Comparison of ENCODE assay signal across 31 cellular contexts in the genomic region with DNA sequence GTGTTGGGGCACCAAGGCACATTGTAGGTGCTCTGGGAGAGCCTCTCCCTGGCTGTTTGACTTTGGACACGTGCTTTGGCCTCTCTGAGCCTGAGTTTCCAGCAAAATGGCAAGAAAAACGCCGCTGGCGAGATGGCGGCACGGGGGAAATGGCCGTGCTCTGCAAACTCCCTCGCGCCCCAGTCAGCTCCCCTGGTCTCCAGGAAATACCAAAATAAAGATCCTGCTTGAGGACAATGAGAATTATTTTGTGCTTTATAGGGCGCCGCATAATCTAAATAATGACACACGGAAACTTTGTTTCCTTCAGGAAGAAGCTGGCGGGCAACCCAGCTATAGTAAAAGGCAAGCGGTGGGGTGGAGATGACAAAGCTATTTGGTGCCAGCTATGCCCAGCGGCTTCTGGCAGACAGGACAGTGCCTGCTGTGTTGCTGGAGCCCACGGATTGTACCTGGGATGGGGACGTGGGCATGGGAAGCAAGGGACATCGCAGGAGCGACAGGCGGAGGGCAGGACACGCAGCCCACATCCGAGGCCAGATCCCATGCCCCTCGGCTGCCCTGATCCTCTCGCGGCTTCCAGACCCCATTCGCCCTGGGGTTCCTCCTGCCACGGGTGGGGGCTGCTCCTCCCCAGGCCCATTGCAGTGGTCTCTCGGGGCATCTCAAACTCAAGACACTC. TPM values are rescaled to one million over a fixed set of nuclear protein-coding genes. Genes with fewer than 3 reads are reported as not detected.
DNase-seq lines count a peak whose midpoint lies in the region; TF ChIP-seq lines count a peak whose summit lies in the region.
"Had no signal": no experiment of that assay in that cellular context is flagged by ENCODE, and none has a peak within 500 bp of the region (broad histone marks: within the 10 kb centered on the region; RNA-seq: fewer than 3 reads in every experiment).

No MANE protein-coding gene starts in this region.

- no peak for TF ChIP-seq CTCF in A673 (conservative IDR thresholded peaks at IDR 0.05; ENCODE audit: low read depth, low read length)
- no peak for TF ChIP-seq CTCF in Peyer's patch (IDR thresholded peaks at IDR 0.05)
- no peak for TF ChIP-seq CTCF in endodermal cell (conservative IDR thresholded peaks at IDR 0.05)
- TF ChIP-seq CTCF in parathyroid adenoma (IDR thresholded peaks at IDR 0.05), result no peak

- H3K9me3 Mint-ChIP-seq in endodermal cell, result peaks cover 3% of the 10 kb centered on the region
- H3K9me3 Mint-ChIP-seq: memory B cell had no signal

- peaks cover 6% of the 10 kb centered on the region for H3K27me3 Mint-ChIP-seq in endodermal cell (ENCODE audit: insufficient read depth)

- no peak overlapping the region for H3K4me3 ChIP-seq in A673 (ENCODE audit: low read depth, low read length, poor library complexity, severe bottlenecking)
- no peak overlapping the region for H3K4me3 ChIP-seq in Peyer's patch
- H3K4me3 ChIP-seq in endodermal cell (ENCODE audit: low read length), result no peak overlapping the region
- H3K4me3 ChIP-seq in parathyroid adenoma (ENCODE audit: low read depth, low read length), result no peak overlapping the region
- H3K4me3 ChIP-seq: pancreas, SJCRH30, thyroid gland had no signal

- no peaks in the 10 kb centered on the region for H3K9me3 ChIP-seq in A673 (ENCODE audit: low read depth, low read length, poor library complexity, severe bottlenecking)
- no peaks in the 10 kb centered on the region for H3K9me3 ChIP-seq in Peyer's patch
- no peaks in the 10 kb centered on the region for H3K9me3 ChIP-seq in endodermal cell (ENCODE audit: control insufficient read depth, low read length)
- no peaks in the 10 kb centered on the region for H3K9me3 ChIP-seq in parathyroid adenoma (ENCODE audit: control insufficient read depth, low read length)
- H3K9me3 ChIP-seq: BE2C, pancreas, SJCRH30, thyroid gland had no signal

- H3K27ac Mint-ChIP-seq in endodermal cell, result no peak overlapping the region
- H3K27ac Mint-ChIP-seq: brain, memory B cell had no signal

- peak; percentile 50 for DNase-seq in A673 (ENCODE audit: low spot score)
- DNase-seq in Peyer's patch, result peak in 2 of 3 donors; percentile 14 to 26
- DNase-seq in endodermal cell, result peak; percentile 32
- DNase-seq in activated naive CD4-positive, alpha-beta T cell (lab: John Stamatoyannopoulos, UW), result no peak
- no peak for DNase-seq in hippocampal formation (lab: John Stamatoyannopoulos, UW)
- DNase-seq in UCSD-AML1 (lab: John Stamatoyannopoulos, UW; ENCODE audit: unreplicated experiment), result no peak
- no peak for DNase-seq in cortex of kidney (lab: John Stamatoyannopoulos, UW)
- DNase-seq: activated CD4-positive, alpha-beta T cell treated with anti-CD3 and anti-CD28 coated beads for 48 hours; activated naive CD4-positive, alpha-beta T cell treated with anti-CD3 and anti-CD28 coated beads, Interleukin-2, amount 50 U/mL, for 16 hours; BE2C; cerebellar nuclear complex; DMS 273 treated with DMSO at 0.1 percent for 48 hours; effector memory CD4-positive, alpha-beta T cell; erythroblast; glutamatergic neuron; NCI-H1048; NCI-H1694; NCI-H446 treated with DMSO at 0.1 percent for 48 hours; NCI-H82; nephron progenitor cell; right cardiac atrium; SJCRH30; stimulated activated CD8-positive, alpha-beta memory T cell treated with anti-CD3 and anti-CD28 coated beads, Interleukin-4, amount 100 ng/mL, for 48 hours; T1000; thyroid gland had no signal

- H3K27me3 ChIP-seq in A673 (replicated peaks; ENCODE audit: insufficient read depth, low read depth, low read length, poor library complexity) (no peaks in the 10 kb centered on the region), Peyer's patch (no peaks in the 10 kb centered on the region), endodermal cell (ENCODE audit: control insufficient read depth, insufficient read depth, low read length, poor library complexity, severe bottlenecking) (no peaks in the 10 kb centered on the region), parathyroid adenoma (ENCODE audit: control insufficient read depth, insufficient read depth, low read length) (no peaks in the 10 kb centered on the region)
- H3K27me3 ChIP-seq: BE2C, pancreas, SJCRH30, thyroid gland had no signal

- no peak overlapping the region for H3K27ac ChIP-seq in A673 (ENCODE audit: low read depth, low read length, poor library complexity, severe bottlenecking)
- no peak overlapping the region for H3K27ac ChIP-seq in Peyer's patch
- H3K27ac ChIP-seq in endodermal cell (ENCODE audit: low read depth, low read length), result no peak overlapping the region
- peak overlapping the region; percentile 30 for H3K27ac ChIP-seq in parathyroid adenoma
- H3K27ac ChIP-seq: pancreas, SJCRH30 had no signal

- no peaks in the 10 kb centered on the region for H3K79me2 ChIP-seq in parathyroid adenoma

- BruUV-seq in A673 (replicated peaks; lab: Mats Ljungman, UMichigan), result no TSS peak

- CTCF ChIA-PET in A673 (lab: Charles Lee), result interaction anchor here (0.6 kb wide), 1 partner anchor 670 kb away, joined by 3 read pairs; no protein-coding TSS in a partner anchor

- no peaks in the 10 kb centered on the region for H3K4me1 ChIP-seq in A673 (ENCODE audit: insufficient read depth, low read length, poor library complexity, severe bottlenecking)
- no peaks in the 10 kb centered on the region for H3K4me1 ChIP-seq in Peyer's patch
- H3K4me1 ChIP-seq in endodermal cell (ENCODE audit: control insufficient read depth, insufficient read depth, low read length), result peaks cover 3% of the 10 kb centered on the region
- H3K4me1 ChIP-seq in parathyroid adenoma, result no peaks in the 10 kb centered on the region
- H3K4me1 ChIP-seq: BE2C, pancreas, SJCRH30 had no signal

- no peak overlapping the region for H3K9ac ChIP-seq in endodermal cell (ENCODE audit: extremely low read depth, low read length, poor library complexity, severe bottlenecking)
- H3K9ac ChIP-seq in parathyroid adenoma, result no peak overlapping the region

- no peaks in the 10 kb centered on the region for H3K36me3 ChIP-seq in A673 (ENCODE audit: insufficient read depth, low read length, poor library complexity, severe bottlenecking)
- no peaks in the 10 kb centered on the region for H3K36me3 ChIP-seq in Peyer's patch
- H3K36me3 ChIP-seq in endodermal cell (ENCODE audit: control insufficient read depth, insufficient read depth, low read length), result no peaks in the 10 kb centered on the region
- H3K36me3 ChIP-seq in parathyroid adenoma (ENCODE audit: control insufficient read depth, insufficient read depth, low read length), result no peaks in the 10 kb centered on the region
- H3K36me3 ChIP-seq: BE2C, pancreas, SJCRH30, thyroid gland had no signal

- H2AFZ ChIP-seq in parathyroid adenoma, result no peak overlapping the region

- no peak overlapping the region for H3K4me3 Mint-ChIP-seq in endodermal cell
- H3K4me3 Mint-ChIP-seq: brain, memory B cell, nephron progenitor cell had no signal

- no peaks in the 10 kb centered on the region for H3K36me3 Mint-ChIP-seq in endodermal cell (ENCODE audit: low read depth)
- H3K36me3 Mint-ChIP-seq: brain, memory B cell had no signal

- POLR2A ChIA-PET in A673 (lab: Charles Lee; ENCODE audit: low non-redundant PET), result no interaction called here

- no peak overlapping the region for H3K4me2 ChIP-seq in parathyroid adenoma (ENCODE audit: low read length)

- WGBS in endodermal cell (ENCODE audit: insufficient coverage in 1 of 2, insufficient read length in 1 of 2), 2 experiments, result 94 to 97% methylated on average over 25 to 28 of the region's 28 CpGs

- intact Hi-C loops in A673 (cut with micrococcal nuclease; ENCODE audit: unreplicated experiment), result no loop called here

- no peak for TF ChIP-seq POLR2A in Peyer's patch (IDR thresholded peaks at IDR 0.05)

- H3K4me1 Mint-ChIP-seq in endodermal cell, result peaks cover 5% of the 10 kb centered on the region
- H3K4me1 Mint-ChIP-seq: memory B cell had no signal

RNA-seq across cellular contexts. Expression of gene RFPL3, which starts 26.3 kb away (rescaled TPM):
- total RNA-seq in A673 (2021) (not detected in 2 replicates), Peyer's patch (not detected), endodermal cell (not detected)
- polyA plus RNA-seq in endodermal cell (2013, experiment 1 of 2), result not detected
- polyA plus RNA-seq in endodermal cell (2013, experiment 2 of 2), result not detected
- total RNA-seq: HT-29, kidney, pancreas, right cardiac atrium, SJCRH30, thyroid gland had no signal
- polyA plus RNA-seq: right cardiac atrium had no signal

Comparison
In these comparisons a context has a peak if more than half of its experiments do, and no peak if none do; other contexts are left out.
1. DNase-seq: peak in A673 (single experiment), Peyer's patch (2 of 3) and endodermal cell (single experiment); none in activated naive CD4-positive, alpha-beta T cell (0 of 4), hippocampal formation (0 of 2), UCSD-AML1 (single experiment) and cortex of kidney (single experiment).